28 cellular contexts compared by ENCODE assay signal in the genomic region with DNA sequence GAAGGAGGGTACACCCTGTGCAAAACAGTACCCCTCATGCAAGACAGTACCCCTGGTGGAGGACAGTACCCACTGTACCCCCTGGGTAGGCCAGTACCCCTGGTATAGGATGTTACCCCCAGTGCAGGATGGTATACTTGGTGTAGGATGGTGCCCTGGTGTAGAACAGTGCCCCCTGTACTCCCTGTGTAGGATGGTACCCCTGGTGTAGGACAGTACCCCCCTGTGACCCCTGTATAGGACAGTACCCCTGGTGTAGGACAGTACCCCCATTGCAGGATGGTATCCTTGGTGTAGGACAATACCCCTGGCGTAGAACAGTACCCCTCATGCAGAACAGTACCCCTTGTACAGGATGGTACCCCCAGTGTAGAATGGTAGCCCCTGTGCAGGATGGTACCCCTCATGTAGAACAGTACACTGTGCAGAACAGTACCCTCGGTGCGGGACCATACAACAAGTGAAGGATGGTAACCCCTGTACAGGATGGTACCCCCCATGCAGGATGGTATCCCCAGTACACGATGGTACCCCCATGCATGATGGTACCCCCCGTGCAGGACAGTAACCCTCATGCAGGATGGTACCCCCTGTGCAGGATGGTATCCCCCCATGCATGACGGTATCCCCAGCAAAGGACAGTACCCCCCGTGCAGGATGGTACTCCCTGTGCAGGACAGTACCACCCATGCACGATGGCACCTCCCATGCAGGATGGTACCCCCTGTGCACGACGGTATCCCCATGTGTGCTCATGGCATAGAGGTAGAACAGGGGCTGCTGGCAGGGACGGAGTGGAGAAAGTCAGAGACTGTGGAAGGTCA.
"Had no signal": no experiment of that assay in that cellular context is flagged by ENCODE, and none has a peak within 500 bp of the region (broad histone marks: within the 10 kb centered on the region; RNA-seq: fewer than 3 reads in every experiment).

No MANE protein-coding gene starts in this region.

- DNase-seq: activated CD4-positive, alpha-beta T cell treated with anti-CD3 and anti-CD28 coated beads for 1 hour; activated CD4-positive, alpha-beta T cell treated with anti-CD3 and anti-CD28 coated beads, Interleukin-2, amount 10 ng/mL, durations not matched to agents 24 days and 14 days; activated CD4-positive, alpha-beta T cell treated with anti-CD3 and anti-CD28 coated beads, Interleukin-2, amount 50 U/mL, for 48 hours; activated CD8-positive, alpha-beta memory T cell treated with anti-CD3 and anti-CD28 coated beads, Interleukin-2, amount 10 ng/mL, durations not matched to agents 7 days and 5 days; activated effector memory CD4-positive, alpha-beta T cell treated with Interleukin-2 at 50 U/mL for 16 hours; activated naive CD4-positive, alpha-beta T cell; activated T-cell treated with anti-CD3 and anti-CD28 coated beads, Interleukin-2, amount 50 U/mL, for 24 hours; amygdala; brain microvascular endothelial cell; Karpas-422; MM.1S; NCI-H1105; NCI-H1436; NCI-H187; NCI-H2081; NCI-H510A treated with DMSO at 0.1 percent for 48 hours; NCI-H69; NK-92 treated with Interleukin-12 subunit alpha and Interleukin-12 subunit beta, amount 100 ng/mL, for 24 hours; Peyer's patch; SHP77 treated with DMSO at 0.1 percent for 48 hours; T-helper 9 cell had no signal

- H3K27me3 Mint-ChIP-seq: activated CD4-positive, alpha-beta T cell treated with anti-CD3 and anti-CD28 coated beads, Interleukin-2, amount 10 ng/mL, durations not matched to agents 24 days and 14 days; activated CD8-positive, alpha-beta memory T cell treated with anti-CD3 and anti-CD28 coated beads, Interleukin-2, amount 10 ng/mL, durations not matched to agents 7 days and 5 days; activated naive CD4-positive, alpha-beta T cell treated with anti-CD3 and anti-CD28 coated beads, Interleukin-2, amount 50 U/mL, for 24 hours; activated T-cell treated with anti-CD3 and anti-CD28 coated beads, Interleukin-2, amount 50 U/mL, for 24 hours had no signal

- H3K36me3 Mint-ChIP-seq: activated CD8-positive, alpha-beta memory T cell treated with anti-CD3 and anti-CD28 coated beads, Interleukin-2, amount 10 ng/mL, durations not matched to agents 7 days and 5 days; activated naive CD4-positive, alpha-beta T cell treated with anti-CD3 and anti-CD28 coated beads, Interleukin-2, amount 50 U/mL, for 24 hours had no signal

- H3K4me3 Mint-ChIP-seq: activated CD4-positive, alpha-beta T cell treated with anti-CD3 and anti-CD28 coated beads, Interleukin-2, amount 10 ng/mL, durations not matched to agents 24 days and 14 days; activated CD8-positive, alpha-beta memory T cell treated with anti-CD3 and anti-CD28 coated beads, Interleukin-2, amount 10 ng/mL, durations not matched to agents 7 days and 5 days; activated naive CD4-positive, alpha-beta T cell treated with anti-CD3 and anti-CD28 coated beads, Interleukin-2, amount 50 U/mL, for 24 hours; activated T-cell treated with anti-CD3 and anti-CD28 coated beads, Interleukin-2, amount 50 U/mL, for 24 hours; activated T-helper 1 cell treated with anti-CD3 and anti-CD28 coated beads, Interleukin-12 subunit alpha, Interleukin-12 subunit beta, Interleukin-2, Interleukin-4 antibody, amounts not matched to agents 30 ng/mL and 10 ng/mL and 1 ng/mL, durations not matched to agents 14 hours and 24 hours and 36 hours; T-helper 1 cell treated with Interleukin-12 subunit alpha and Interleukin-12 subunit beta and Interleukin-4 antibody, amounts not matched to agents 30 μg/mL and 1 μg/mL, for 36 hours; WTC11 had no signal

- ATAC-seq: activated CD8-positive, alpha-beta memory T cell treated with anti-CD3 and anti-CD28 coated beads, Interleukin-2, amount 10 ng/mL, durations not matched to agents 7 days and 5 days; K562; WTC11 had no signal

- H3K4me1 ChIP-seq: Peyer's patch had no signal

- H3K27ac Mint-ChIP-seq: activated CD4-positive, alpha-beta T cell treated with anti-CD3 and anti-CD28 coated beads, Interleukin-2, amount 10 ng/mL, durations not matched to agents 24 days and 14 days; activated CD8-positive, alpha-beta memory T cell treated with anti-CD3 and anti-CD28 coated beads, Interleukin-2, amount 10 ng/mL, durations not matched to agents 7 days and 5 days; activated naive CD4-positive, alpha-beta T cell treated with anti-CD3 and anti-CD28 coated beads, Interleukin-2, amount 50 U/mL, for 24 hours; activated T-cell treated with anti-CD3 and anti-CD28 coated beads, Interleukin-2, amount 50 U/mL, for 24 hours; activated T-helper 1 cell treated with anti-CD3 and anti-CD28 coated beads, Interleukin-12 subunit alpha, Interleukin-12 subunit beta, Interleukin-2, Interleukin-4 antibody, amounts not matched to agents 30 ng/mL and 10 ng/mL and 1 ng/mL, durations not matched to agents 14 hours and 24 hours and 36 hours; T-helper 1 cell treated with Interleukin-12 subunit alpha and Interleukin-12 subunit beta and Interleukin-4 antibody, amounts not matched to agents 30 μg/mL and 1 μg/mL, for 36 hours; WTC11 had no signal

- H3K27ac ChIP-seq: brain microvascular endothelial cell, cardiac muscle cell, Peyer's patch, RWPE1 had no signal

- H3K27me3 ChIP-seq: brain microvascular endothelial cell, cardiac muscle cell, Peyer's patch had no signal

- H3K4me3 ChIP-seq: cardiac muscle cell, K562, Peyer's patch had no signal

- H3K4me1 Mint-ChIP-seq: activated CD4-positive, alpha-beta T cell treated with anti-CD3 and anti-CD28 coated beads, Interleukin-2, amount 10 ng/mL, durations not matched to agents 24 days and 14 days; activated CD8-positive, alpha-beta memory T cell treated with anti-CD3 and anti-CD28 coated beads, Interleukin-2, amount 10 ng/mL, durations not matched to agents 7 days and 5 days; activated naive CD4-positive, alpha-beta T cell treated with anti-CD3 and anti-CD28 coated beads, Interleukin-2, amount 50 U/mL, for 24 hours; WTC11 had no signal

- H3K36me3 ChIP-seq: brain microvascular endothelial cell, cardiac muscle cell, Peyer's patch had no signal

- H3K9me3 Mint-ChIP-seq: activated CD4-positive, alpha-beta T cell treated with anti-CD3 and anti-CD28 coated beads, Interleukin-2, amount 10 ng/mL, durations not matched to agents 24 days and 14 days; activated naive CD4-positive, alpha-beta T cell treated with anti-CD3 and anti-CD28 coated beads, Interleukin-2, amount 50 U/mL, for 24 hours; activated T-cell treated with anti-CD3 and anti-CD28 coated beads, Interleukin-2, amount 50 U/mL, for 24 hours; activated T-helper 1 cell treated with anti-CD3 and anti-CD28 coated beads, Interleukin-12 subunit alpha, Interleukin-12 subunit beta, Interleukin-2, Interleukin-4 antibody, amounts not matched to agents 30 ng/mL and 10 ng/mL and 1 ng/mL, durations not matched to agents 14 hours and 24 hours and 36 hours had no signal
